In the genomic region with DNA sequence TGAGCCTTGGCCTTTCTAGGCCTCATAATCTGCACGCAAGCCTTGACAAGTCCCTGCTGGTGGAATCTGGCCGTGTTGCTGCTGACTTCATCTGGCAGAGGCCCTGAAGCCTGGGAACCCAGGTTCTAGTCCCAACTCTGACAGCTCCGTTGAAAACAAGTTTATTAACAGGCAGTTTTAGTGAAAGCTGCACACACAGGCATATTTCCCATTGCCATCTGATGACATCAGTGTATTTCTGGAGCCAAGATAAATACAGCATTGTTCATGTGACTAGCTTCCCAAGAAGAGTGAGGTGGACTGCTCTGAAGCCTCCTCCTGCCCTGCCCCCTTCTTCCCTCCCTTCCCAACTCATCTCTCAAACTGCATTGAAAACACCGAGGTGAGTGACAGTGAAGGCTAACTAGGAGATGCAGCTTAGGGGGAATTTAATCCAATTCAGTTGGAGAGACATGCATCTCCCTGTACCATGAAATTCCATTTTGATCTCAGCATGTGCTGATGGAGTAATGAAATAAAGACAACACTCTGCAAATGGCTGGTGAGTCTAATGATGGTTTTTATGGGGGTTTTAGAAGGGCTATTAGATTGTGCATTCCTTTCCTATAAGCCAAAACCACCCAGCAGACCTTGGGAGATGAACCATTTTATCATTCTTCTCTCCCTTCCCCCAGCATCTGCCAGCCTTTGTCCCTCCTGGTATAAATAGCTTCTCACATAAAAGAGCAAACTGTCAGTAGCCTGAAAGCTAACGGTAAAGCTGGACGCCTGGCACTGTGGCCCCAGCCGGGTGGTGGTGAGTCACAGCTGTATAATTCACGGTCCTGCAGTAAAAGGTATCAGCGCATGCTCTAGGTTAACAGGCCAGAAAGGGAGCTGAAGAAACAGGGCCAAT, we compare ENCODE assay signal across 9 cellular contexts. TPM values are rescaled to one million over a fixed set of nuclear protein-coding genes. Genes with fewer than 3 reads are reported as not detected.
DNase-seq lines count a peak whose midpoint lies in the region; ATAC-seq, FAIRE-seq and TF ChIP-seq lines count a peak whose summit lies in the region.
"Had no signal": no experiment of that assay in that cellular context is flagged by ENCODE, and none has a peak within 500 bp of the region (broad histone marks: within the 10 kb centered on the region; RNA-seq: fewer than 3 reads in every experiment).

No MANE protein-coding gene starts in this region.

- TF ChIP-seq CTCF in fibroblast of villous mesenchyme (IDR thresholded peaks at IDR 0.05; ENCODE audit: insufficient read depth, low read depth, low read length), result peak; percentile 20
- TF ChIP-seq CTCF in ovary (IDR thresholded peaks at IDR 0.05), result no peak
- no peak for TF ChIP-seq CTCF in GM10266 (IDR thresholded peaks at IDR 0.05; ENCODE audit: control insufficient read depth, insufficient read depth, low read depth, missing control alignments)
- no peak for TF ChIP-seq CTCF in CD8-positive, alpha-beta T cell (IDR thresholded peaks at IDR 0.05)

- H3K4me3 ChIP-seq in fibroblast of villous mesenchyme (ENCODE audit: low read depth, low read length) (no peak overlapping the region), ovary (no peak overlapping the region)
- H3K4me3 ChIP-seq in CD8-positive, alpha-beta T cell (ENCODE audit: low read depth, low read length), result no peak overlapping the region

- 21 to 25% (median 24%) methylated on average over 9 of the region's 9 CpGs for WGBS in ovary, 3 donors

- H3K27me3 Mint-ChIP-seq in stimulated activated naive B cell treated with anti-CD40 and anti-IgM and Interleukin-4, amounts not matched to agents 10 μg/mL and 1 μg/mL and 100 μg/mL, for 72 hours, result no peaks in the 10 kb centered on the region
- no peaks in the 10 kb centered on the region for H3K27me3 Mint-ChIP-seq in CD8-positive, alpha-beta T cell (ENCODE audit: low read depth)

- H3K9me3 ChIP-seq in ovary, result no peaks in the 10 kb centered on the region
- no peaks in the 10 kb centered on the region for H3K9me3 ChIP-seq in CD8-positive, alpha-beta T cell (ENCODE audit: low read length)

- H3K27ac ChIP-seq in ovary, result peak overlapping the region; percentile 37 to 66
- no peak overlapping the region for H3K27ac ChIP-seq in CD8-positive, alpha-beta T cell (ENCODE audit: low read depth, low read length)

- peak; percentile 96 for FAIRE-seq in RCC 7860 (lab: Jason Lieb, UNC)

- peaks cover 0 to 4% of the 10 kb centered on the region in 2 donors for H3K9me3 Mint-ChIP-seq in stimulated activated naive B cell treated with anti-CD40 and anti-IgM and Interleukin-4, amounts not matched to agents 10 μg/mL and 1 μg/mL and 100 μg/mL, for 72 hours
- H3K9me3 Mint-ChIP-seq in CD8-positive, alpha-beta T cell, result no peaks in the 10 kb centered on the region

- DNase-seq in DMS153 treated with DMSO at 0.1 percent for 48 hours (lab: John Stamatoyannopoulos, UW; ENCODE audit: unreplicated experiment) (peak; percentile 19), RCC 7860 (ENCODE audit: low spot score) (peak; percentile 98), fibroblast of villous mesenchyme (ENCODE audit: low read depth) (peak; percentile 98), ovary (peak; percentile 73 to 88 (median 82)), GM10266 (ENCODE audit: extremely low spot score) (no peak)
- no peak for DNase-seq in stimulated activated naive B cell treated with anti-CD40 and anti-IgM and Interleukin-4, amounts not matched to agents 10 μg/mL and 1 μg/mL and 100 μg/mL, for 72 hours
- DNase-seq in CD8-positive, alpha-beta T cell, result no peak

- H3K4me3 Mint-ChIP-seq in stimulated activated naive B cell treated with anti-CD40 and anti-IgM and Interleukin-4, amounts not matched to agents 10 μg/mL and 1 μg/mL and 100 μg/mL, for 72 hours, result no peak overlapping the region
- H3K4me3 Mint-ChIP-seq in CD8-positive, alpha-beta T cell, result no peak overlapping the region

- CTCF ChIA-PET in CD8-positive, alpha-beta T cell (lab: Charles Lee), result interaction anchor here (1.2 kb wide), 1 partner anchor 18 kb away, joined by 3 read pairs; no protein-coding TSS in a partner anchor

- TF ChIP-seq EP300 in ovary (IDR thresholded peaks at IDR 0.05), result no peak

- no peaks in the 10 kb centered on the region for H3K36me3 ChIP-seq in ovary
- H3K36me3 ChIP-seq in CD8-positive, alpha-beta T cell (ENCODE audit: insufficient read depth, low read length), result no peaks in the 10 kb centered on the region

- no peaks in the 10 kb centered on the region for H3K27me3 ChIP-seq in ovary
- no peaks in the 10 kb centered on the region for H3K27me3 ChIP-seq in CD8-positive, alpha-beta T cell (ENCODE audit: insufficient read depth, low read length)

- no peak for TF ChIP-seq POLR2A in ovary (IDR thresholded peaks at IDR 0.05)

- no peaks in the 10 kb centered on the region for H3K36me3 Mint-ChIP-seq in stimulated activated naive B cell treated with anti-CD40 and anti-IgM and Interleukin-4, amounts not matched to agents 10 μg/mL and 1 μg/mL and 100 μg/mL, for 72 hours
- H3K36me3 Mint-ChIP-seq in CD8-positive, alpha-beta T cell, result no peaks in the 10 kb centered on the region

- no peak for ATAC-seq in HG02642 (IDR thresholded peaks at IDR 0.05; ENCODE audit: poor library complexity, unreplicated experiment)
- no peak for ATAC-seq in stimulated activated naive B cell treated with anti-CD40 and anti-IgM and Interleukin-4, amounts not matched to agents 10 μg/mL and 1 μg/mL and 100 μg/mL, for 72 hours (replicated peaks)
- no peak for ATAC-seq in CD8-positive, alpha-beta T cell
- ATAC-seq: HCT116 had no signal

- POLR2A ChIA-PET in CD8-positive, alpha-beta T cell (lab: Charles Lee), result no interaction called here

- intact Hi-C loops in ovary (cut with DNase I), result no loop called here
- intact Hi-C loops in CD8-positive, alpha-beta T cell (cut with DNase I, micrococcal nuclease), result no loop called here

- no peaks in the 10 kb centered on the region for H3K4me1 Mint-ChIP-seq in stimulated activated naive B cell treated with anti-CD40 and anti-IgM and Interleukin-4, amounts not matched to agents 10 μg/mL and 1 μg/mL and 100 μg/mL, for 72 hours
- no peaks in the 10 kb centered on the region for H3K4me1 Mint-ChIP-seq in CD8-positive, alpha-beta T cell (ENCODE audit: low read depth)

- no peak overlapping the region for H3K27ac Mint-ChIP-seq in stimulated activated naive B cell treated with anti-CD40 and anti-IgM and Interleukin-4, amounts not matched to agents 10 μg/mL and 1 μg/mL and 100 μg/mL, for 72 hours
- H3K27ac Mint-ChIP-seq in CD8-positive, alpha-beta T cell, result no peak overlapping the region

- H3K4me1 ChIP-seq in ovary (ENCODE audit: insufficient read depth), result peaks cover 21% of the 10 kb centered on the region
- no peaks in the 10 kb centered on the region for H3K4me1 ChIP-seq in CD8-positive, alpha-beta T cell (ENCODE audit: insufficient read depth, low read length)

RNA-seq across cellular contexts. Expression of a gene that starts 38.0 kb away (rescaled TPM):
- total RNA-seq in fibroblast of villous mesenchyme (36.3 and 42.2 TPM in 2 replicates), ovary (10 to 100 TPM; 22.2 to 34.8 (median 27.2) TPM)
- polyA plus RNA-seq in ovary, result 10 to 100 TPM in 1 of 2 donors, 1 to 10 TPM in 1; 6.3 to 18.2 TPM
- not detected for total RNA-seq in CD8-positive, alpha-beta T cell

Comparison
In these comparisons a context has a peak if more than half of its experiments do, and no peak if none do; other contexts are left out.
1. DNase-seq: peak in DMS153 treated with DMSO at 0.1 percent for 48 hours (single experiment), RCC 7860 (single experiment), fibroblast of villous mesenchyme (single experiment) and ovary (5 of 5); none in GM10266 (single experiment), stimulated activated naive B cell treated with anti-CD40 and anti-IgM and Interleukin-4, amounts not matched to agents 10 μg/mL and 1 μg/mL and 100 μg/mL, for 72 hours (single experiment) and CD8-positive, alpha-beta T cell (0 of 7).
2. RNA of a gene that starts 38.0 kb away (total RNA-seq): 36.3 to 42.2 TPM in fibroblast of villous mesenchyme and 22.2 to 34.8 TPM in ovary; not detected in CD8-positive, alpha-beta T cell; every median in the first group is over 10 times any median in the second.